In the genomic region with DNA sequence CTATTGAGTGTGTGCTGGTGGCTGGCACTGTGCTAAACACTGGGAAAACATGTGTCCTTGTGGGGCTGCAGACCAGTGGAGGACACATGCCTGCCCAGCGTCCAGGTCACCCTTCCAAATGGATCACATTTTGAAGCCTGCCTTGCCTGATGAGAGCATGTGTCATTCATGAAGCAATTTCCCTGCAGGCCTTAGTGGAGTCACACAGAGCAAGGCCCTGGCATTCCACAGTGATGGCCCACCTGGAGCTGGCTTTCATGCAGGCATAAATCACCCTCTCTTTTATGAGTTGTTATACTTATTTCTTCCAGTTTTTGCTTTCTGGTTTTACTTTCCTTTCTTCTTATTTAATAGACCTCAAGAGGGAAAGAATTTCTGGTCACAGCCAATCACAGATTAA, we compare ENCODE assay signal across 21 cellular contexts.
DNase-seq lines count a peak whose midpoint lies in the region; ATAC-seq, FAIRE-seq and TF ChIP-seq lines count a peak whose summit lies in the region.
"Had no signal": no experiment of that assay in that cellular context is flagged by ENCODE, and none has a peak within 500 bp of the region (broad histone marks: within the 10 kb centered on the region; RNA-seq: fewer than 3 reads in every experiment).

No MANE protein-coding gene starts in this region.

- H3K9ac ChIP-seq in trophoblast cell (ENCODE audit: low read length), result no peak overlapping the region
- H3K9ac ChIP-seq in mesenchymal stem cell (ENCODE audit: low read length), result no peak overlapping the region
- H3K9ac ChIP-seq: BLaER1 treated with 17β-estradiol and CSF1 and Interleukin-3, amounts not matched to agents 10 nM and 100 nM had no signal

- H3K14ac ChIP-seq in trophoblast cell (ENCODE audit: low read length) (no peak overlapping the region), mesenchymal stem cell (ENCODE audit: low read length in 2 of 2) (no peak overlapping the region)

- POLR2A ChIA-PET in activated CD4-positive, alpha-beta T cell treated with anti-CD3 and anti-CD28 coated beads for 36 hours (lab: Charles Lee), result no interaction called here

- H4K91ac ChIP-seq in trophoblast cell (ENCODE audit: low read depth, low read length), result no peak overlapping the region
- H4K91ac ChIP-seq in mesenchymal stem cell (ENCODE audit: low read length), result no peak overlapping the region

- CTCF ChIA-PET in activated CD4-positive, alpha-beta T cell treated with anti-CD3 and anti-CD28 coated beads for 36 hours (lab: Charles Lee), result no interaction called here

- no peak for FAIRE-seq in GM12891 (lab: Jason Lieb, UNC)
- FAIRE-seq: D721Med, G401.6, H54, HepG2 had no signal

- H3K4me3 ChIP-seq in GM23338 (no peak overlapping the region), hepatocyte (no peak overlapping the region), trophoblast cell (ENCODE audit: low read depth, low read length) (no peak overlapping the region), mesenchymal stem cell (ENCODE audit: insufficient read depth in 1 of 2, low read depth in 1 of 2, low read length in 2 of 2) (no peak overlapping the region)
- H3K4me3 ChIP-seq: BLaER1 treated with 17β-estradiol and CSF1 and Interleukin-3, amounts not matched to agents 10 nM and 100 nM had no signal

- H3K4me3 Mint-ChIP-seq in GM23338, result no peak overlapping the region
- no peak overlapping the region for H3K4me3 Mint-ChIP-seq in activated CD4-positive, alpha-beta T cell treated with anti-CD3 and anti-CD28 coated beads for 36 hours
- H3K4me3 Mint-ChIP-seq: B cell; CD8-positive, alpha-beta T cell; HFFc6; IgD-negative memory B cell had no signal

- no peak overlapping the region for H2BK5ac ChIP-seq in trophoblast cell (ENCODE audit: low read depth, low read length, poor library complexity)
- H2BK5ac ChIP-seq in mesenchymal stem cell (ENCODE audit: low read depth, low read length, poor library complexity, severe bottlenecking), result no peak overlapping the region

- H3K4me2 ChIP-seq in GM23338 (no peak overlapping the region), hepatocyte (no peak overlapping the region), trophoblast cell (ENCODE audit: low read length) (no peak overlapping the region), mesenchymal stem cell (ENCODE audit: low read length, poor library complexity, severe bottlenecking) (no peak overlapping the region)
- H3K4me2 ChIP-seq: BLaER1 treated with 17β-estradiol and CSF1 and Interleukin-3, amounts not matched to agents 10 nM and 100 nM had no signal

- H3K4me1 Mint-ChIP-seq in GM23338, result peaks cover 10% of the 10 kb centered on the region
- H3K4me1 Mint-ChIP-seq in activated CD4-positive, alpha-beta T cell treated with anti-CD3 and anti-CD28 coated beads for 36 hours, result peaks cover 3% of the 10 kb centered on the region
- H3K4me1 Mint-ChIP-seq: B cell had no signal

- no peaks in the 10 kb centered on the region for H3K79me2 ChIP-seq in GM23338 (replicated peaks; ENCODE audit: insufficient read depth)
- no peaks in the 10 kb centered on the region for H3K79me2 ChIP-seq in hepatocyte
- no peaks in the 10 kb centered on the region for H3K79me2 ChIP-seq in trophoblast cell (ENCODE audit: control insufficient read depth, insufficient read depth, low read length, poor library complexity)

- no peaks in the 10 kb centered on the region for H3K36me3 ChIP-seq in GM23338 (ENCODE audit: insufficient read depth)
- H3K36me3 ChIP-seq in hepatocyte (replicated peaks; ENCODE audit: insufficient read depth, low read depth), result no peaks in the 10 kb centered on the region
- H3K36me3 ChIP-seq in trophoblast cell (ENCODE audit: control insufficient read depth in 1 of 2, insufficient read depth in 2 of 2, low read length in 2 of 2), result no peaks in the 10 kb centered on the region
- no peaks in the 10 kb centered on the region for H3K36me3 ChIP-seq in mesenchymal stem cell (ENCODE audit: control insufficient read depth in 1 of 2, insufficient read depth in 2 of 2, low read depth in 1 of 2, low read length in 2 of 2)
- H3K36me3 ChIP-seq: BLaER1 treated with 17β-estradiol and CSF1 and Interleukin-3, amounts not matched to agents 10 nM and 100 nM had no signal

- no peaks in the 10 kb centered on the region for H3K9me3 Mint-ChIP-seq in GM23338
- H3K9me3 Mint-ChIP-seq in activated CD4-positive, alpha-beta T cell treated with anti-CD3 and anti-CD28 coated beads for 36 hours (ENCODE audit: low read depth), result no peaks in the 10 kb centered on the region
- H3K9me3 Mint-ChIP-seq: CD8-positive, alpha-beta T cell; HFFc6; IgD-negative memory B cell had no signal

- intact Hi-C loops in activated CD4-positive, alpha-beta T cell treated with anti-CD3 and anti-CD28 coated beads for 36 hours (cut with DNase I, micrococcal nuclease), result no loop called here

- no peaks in the 10 kb centered on the region for H3K36me3 Mint-ChIP-seq in GM23338 (ENCODE audit: low read depth)
- H3K36me3 Mint-ChIP-seq in activated CD4-positive, alpha-beta T cell treated with anti-CD3 and anti-CD28 coated beads for 36 hours (ENCODE audit: low read depth), result no peaks in the 10 kb centered on the region
- H3K36me3 Mint-ChIP-seq: CD8-positive, alpha-beta T cell had no signal

- H2BK120ac ChIP-seq in trophoblast cell (ENCODE audit: insufficient read depth, low read length, poor library complexity), result no peak overlapping the region
- H2BK120ac ChIP-seq in mesenchymal stem cell (ENCODE audit: low read depth, low read length), result no peak overlapping the region

- H3K27ac Mint-ChIP-seq in GM23338, result peak overlapping the region; percentile 57; the same call in 1 of the 2 replicates
- H3K27ac Mint-ChIP-seq in activated CD4-positive, alpha-beta T cell treated with anti-CD3 and anti-CD28 coated beads for 36 hours, result no peak overlapping the region
- H3K27ac Mint-ChIP-seq: B cell; CD8-positive, alpha-beta T cell; HFFc6; IgD-negative memory B cell had no signal

- no peaks in the 10 kb centered on the region for H3K9me3 ChIP-seq in hepatocyte (ENCODE audit: low read depth)
- peaks cover 2% of the 10 kb centered on the region for H3K9me3 ChIP-seq in trophoblast cell (ENCODE audit: insufficient read depth, low read depth, low read length)
- H3K9me3 ChIP-seq in mesenchymal stem cell (ENCODE audit: control insufficient read depth, low read length), result no peaks in the 10 kb centered on the region
- H3K9me3 ChIP-seq: BLaER1 treated with 17β-estradiol and CSF1 and Interleukin-3, amounts not matched to agents 10 nM and 100 nM; Caco-2 had no signal

- TF ChIP-seq POLR2A in GM12891 (IDR thresholded peaks at IDR 0.05; ENCODE audit: low read depth, low read length), result no peak

- no peak for TF ChIP-seq CTCF in GM23338 (conservative IDR thresholded peaks at IDR 0.05; ENCODE audit: low read depth in 2 of 2)
- no peak for TF ChIP-seq CTCF in hepatocyte (IDR thresholded peaks at IDR 0.05; ENCODE audit: poor library complexity)

- H2BK15ac ChIP-seq in mesenchymal stem cell (ENCODE audit: low read depth, poor library complexity, severe bottlenecking), result no peak overlapping the region

- H3K27me3 Mint-ChIP-seq in GM23338 (ENCODE audit: insufficient read depth, low read depth, poor library complexity), result peaks cover 8% of the 10 kb centered on the region
- no peaks in the 10 kb centered on the region for H3K27me3 Mint-ChIP-seq in activated CD4-positive, alpha-beta T cell treated with anti-CD3 and anti-CD28 coated beads for 36 hours
- H3K27me3 Mint-ChIP-seq: B cell had no signal

- no peak overlapping the region for H3K23ac ChIP-seq in trophoblast cell (ENCODE audit: low read length)
- H3K23ac ChIP-seq in mesenchymal stem cell (ENCODE audit: low read length in 2 of 2), result no peak overlapping the region

- H3K18ac ChIP-seq in trophoblast cell (ENCODE audit: low read length) (no peak overlapping the region), mesenchymal stem cell (ENCODE audit: low read depth in 1 of 2, low read length in 2 of 2) (no peak overlapping the region)

- DNase-seq in GM23338 (ENCODE audit: low spot score) (no peak), RPMI7951 (ENCODE audit: low read depth) (peak; percentile 16), hepatocyte (ENCODE audit: low spot score) (peak; percentile 1), trophoblast cell (peak; percentile 46 to 66), mesenchymal stem cell (no peak), GM12891 (ENCODE audit: insufficient read length, low spot score) (no peak)
- no peak for DNase-seq in activated CD4-positive, alpha-beta T cell treated with anti-CD3 and anti-CD28 coated beads for 36 hours
- DNase-seq: 8988T; Caco-2; CD8-positive, alpha-beta T cell; HCEC 1CT; HFFc6; KBM-7 had no signal

- no peaks in the 10 kb centered on the region for H3K9me2 ChIP-seq in GM23338 (ENCODE audit: insufficient read depth)
- H3K9me2 ChIP-seq in hepatocyte (replicated peaks; ENCODE audit: insufficient read depth), result no peaks in the 10 kb centered on the region

- H3K79me1 ChIP-seq in trophoblast cell (ENCODE audit: low read length) (no peaks in the 10 kb centered on the region), mesenchymal stem cell (replicated peaks; ENCODE audit: low read length, poor library complexity, severe bottlenecking) (no peaks in the 10 kb centered on the region)

- no peak overlapping the region for H4K12ac ChIP-seq in trophoblast cell (ENCODE audit: low read depth, low read length)

- H2AK5ac ChIP-seq in trophoblast cell (ENCODE audit: low read length), result no peak overlapping the region
- H2AK5ac ChIP-seq in mesenchymal stem cell (ENCODE audit: low read length, severe bottlenecking), result no peak overlapping the region

- H4K20me1 ChIP-seq in GM23338 (replicated peaks; ENCODE audit: insufficient read depth), result no peaks in the 10 kb centered on the region
- H4K20me1 ChIP-seq in hepatocyte (ENCODE audit: insufficient read depth, poor library complexity, severe bottlenecking), result no peaks in the 10 kb centered on the region
- H4K20me1 ChIP-seq: BLaER1 treated with 17β-estradiol and CSF1 and Interleukin-3, amounts not matched to agents 10 nM and 100 nM had no signal

- no peak overlapping the region for H4K8ac ChIP-seq in trophoblast cell (ENCODE audit: low read depth, low read length)
- H4K8ac ChIP-seq in mesenchymal stem cell (ENCODE audit: low read length), result no peak overlapping the region

- H2BK12ac ChIP-seq in trophoblast cell (ENCODE audit: low read length) (no peak overlapping the region), mesenchymal stem cell (ENCODE audit: low read length in 2 of 2) (no peak overlapping the region)

- H3K27me3 ChIP-seq in GM23338 (ENCODE audit: insufficient read depth), result no peaks in the 10 kb centered on the region
- no peaks in the 10 kb centered on the region for H3K27me3 ChIP-seq in hepatocyte
- H3K27me3 ChIP-seq in trophoblast cell (ENCODE audit: insufficient read depth, low read length), result no peaks in the 10 kb centered on the region
- H3K27me3 ChIP-seq in mesenchymal stem cell (ENCODE audit: control insufficient read depth in 1 of 2, insufficient read depth in 1 of 2, low read length in 2 of 2), result no peaks in the 10 kb centered on the region
- H3K27me3 ChIP-seq: BLaER1 treated with 17β-estradiol and CSF1 and Interleukin-3, amounts not matched to agents 10 nM and 100 nM had no signal

- WGBS in hepatocyte (ENCODE audit: low lambda C conversion rate, missing lambda C conversion rate), result 0% methylated on average over 1 of the region's 1 CpG
- WGBS in trophoblast cell (ENCODE audit: extremely low coverage, insufficient coverage, insufficient read length), result no CpG with 5 or more reads among the region's 1 CpG
- 0% methylated on average over 1 of the region's 1 CpG for WGBS in mesenchymal stem cell

- H3F3A ChIP-seq in GM23338 (replicated peaks; ENCODE audit: low read depth), result no peaks in the 10 kb centered on the region

- ATAC-seq in GM23338 (peak; percentile 31; the same call in 1 of the 3 replicates), GM21367 (IDR thresholded peaks at IDR 0.05; ENCODE audit: unreplicated experiment) (no peak)
- ATAC-seq in activated CD4-positive, alpha-beta T cell treated with anti-CD3 and anti-CD28 coated beads for 36 hours, result no peak
- ATAC-seq: CD8-positive, alpha-beta T cell; HepG2 had no signal

- H3K27ac ChIP-seq in GM23338 (ENCODE audit: low read depth) (no peak overlapping the region), hepatocyte (no peak overlapping the region), trophoblast cell (ENCODE audit: low read depth, low read length) (no peak overlapping the region), mesenchymal stem cell (ENCODE audit: low read length, poor library complexity, severe bottlenecking) (no peak overlapping the region)
- H3K27ac ChIP-seq: BLaER1 treated with 17β-estradiol and CSF1 and Interleukin-3, amounts not matched to agents 10 nM and 100 nM had no signal

- no peaks in the 10 kb centered on the region for H3K4me1 ChIP-seq in GM23338 (ENCODE audit: insufficient read depth)
- H3K4me1 ChIP-seq in hepatocyte (ENCODE audit: insufficient read depth), result no peaks in the 10 kb centered on the region
- no peaks in the 10 kb centered on the region for H3K4me1 ChIP-seq in trophoblast cell (ENCODE audit: control insufficient read depth in 1 of 2, insufficient read depth in 2 of 2, low read length in 2 of 2)
- no peaks in the 10 kb centered on the region for H3K4me1 ChIP-seq in mesenchymal stem cell (ENCODE audit: control insufficient read depth, insufficient read depth, low read depth, low read length)
- H3K4me1 ChIP-seq: Caco-2 had no signal

- no peak overlapping the region for H2AFZ ChIP-seq in GM23338
- no peak overlapping the region for H2AFZ ChIP-seq in hepatocyte
- H2AFZ ChIP-seq in trophoblast cell (ENCODE audit: insufficient read depth, low read length, poor library complexity), result no peak overlapping the region
- no peak overlapping the region for H2AFZ ChIP-seq in mesenchymal stem cell (ENCODE audit: low read depth, low read length)

- H3K4ac ChIP-seq in trophoblast cell (ENCODE audit: low read depth, low read length) (no peak overlapping the region), mesenchymal stem cell (ENCODE audit: low read depth in 1 of 2, low read length in 2 of 2) (no peak overlapping the region)

Comparison
In these comparisons a context has a peak if more than half of its experiments do, and no peak if none do; other contexts are left out.
1. DNase-seq: peak in RPMI7951 (single experiment), hepatocyte (single experiment) and trophoblast cell (2 of 2); none in GM23338 (single experiment), mesenchymal stem cell (single experiment), GM12891 (single experiment) and activated CD4-positive, alpha-beta T cell treated with anti-CD3 and anti-CD28 coated beads for 36 hours (single experiment).